In genomic region chr17:49497147-49498036, GRCh38 we compare ENCODE assay signal across 1 cellular context.
TF ChIP-seq lines count a peak whose summit lies in the region.

No MANE protein-coding gene starts in this region.

TF ChIP-seq in liver, 16 proteins besides CTCF, POLR2A, EP300 and RAD21 (continued from another document):
- TF ChIP-seq SP1 (IDR thresholded peaks at IDR 0.05) = no peak
